9 cellular contexts compared by ENCODE assay signal in genomic region chr1:155892801-155893200, GRCh38. TPM values are rescaled to one million over a fixed set of nuclear protein-coding genes. Genes with fewer than 3 reads are reported as not detected.
A peak's percentile ranks its signal among the peaks of the same experiment; 100 is the strongest.
DNase-seq lines count a peak whose midpoint lies in the region; ATAC-seq, FAIRE-seq and TF ChIP-seq lines count a peak whose summit lies in the region.
"Had no signal": no experiment of that assay in that cellular context is flagged by ENCODE, and none has a peak within 500 bp of the region (broad histone marks: within the 10 kb centered on the region; RNA-seq: fewer than 3 reads in every experiment).

No MANE protein-coding gene starts in this region.

- H3K27me3 Mint-ChIP-seq in T-helper 2 cell treated with Interferon-gamma antibody and Interleukin-4, amounts not matched to agents 5 μg/mL and 100 μg/mL, for 36 hours (ENCODE audit: low read depth): no peaks in the 10 kb centered on the region
- no peaks in the 10 kb centered on the region for H3K27me3 Mint-ChIP-seq in activated T-helper 2 cell treated with anti-CD3 and anti-CD28 coated beads, Interferon-gamma antibody, Interleukin-2, Interleukin-4, amounts not matched to agents 10 μg/mL and 5 μg/mL and 100 μg/mL, durations not matched to agents 14 hours and 24 hours and 36 hours (ENCODE audit: low read depth)

- ATAC-seq in GM21367 (IDR thresholded peaks at IDR 0.05; ENCODE audit: unreplicated experiment) (no peak), GM19452 (IDR thresholded peaks at IDR 0.05; ENCODE audit: unreplicated experiment) (no peak)

- peaks cover 10% of the 10 kb centered on the region for H3K4me1 Mint-ChIP-seq in T-helper 2 cell treated with Interferon-gamma antibody and Interleukin-4, amounts not matched to agents 5 μg/mL and 100 μg/mL, for 36 hours (ENCODE audit: low read depth)
- peaks cover 13% of the 10 kb centered on the region for H3K4me1 Mint-ChIP-seq in activated T-helper 2 cell treated with anti-CD3 and anti-CD28 coated beads, Interferon-gamma antibody, Interleukin-2, Interleukin-4, amounts not matched to agents 10 μg/mL and 5 μg/mL and 100 μg/mL, durations not matched to agents 14 hours and 24 hours and 36 hours (ENCODE audit: low read depth)

- peaks cover 8% of the 10 kb centered on the region for H3K36me3 Mint-ChIP-seq in T-helper 2 cell treated with Interferon-gamma antibody and Interleukin-4, amounts not matched to agents 5 μg/mL and 100 μg/mL, for 36 hours (ENCODE audit: low read depth)
- peaks cover 8% of the 10 kb centered on the region for H3K36me3 Mint-ChIP-seq in activated T-helper 2 cell treated with anti-CD3 and anti-CD28 coated beads, Interferon-gamma antibody, Interleukin-2, Interleukin-4, amounts not matched to agents 10 μg/mL and 5 μg/mL and 100 μg/mL, durations not matched to agents 14 hours and 24 hours and 36 hours (ENCODE audit: low read depth)

- no peaks in the 10 kb centered on the region for H3K9me3 Mint-ChIP-seq in T-helper 2 cell treated with Interferon-gamma antibody and Interleukin-4, amounts not matched to agents 5 μg/mL and 100 μg/mL, for 36 hours
- H3K9me3 Mint-ChIP-seq in activated T-helper 2 cell treated with anti-CD3 and anti-CD28 coated beads, Interferon-gamma antibody, Interleukin-2, Interleukin-4, amounts not matched to agents 10 μg/mL and 5 μg/mL and 100 μg/mL, durations not matched to agents 14 hours and 24 hours and 36 hours: no peaks in the 10 kb centered on the region

- TF ChIP-seq POLR2A in GM12892 (IDR thresholded peaks at IDR 0.05; ENCODE audit: low read depth, low read length): no peak

- FAIRE-seq in GM12892 (lab: Jason Lieb, UNC): no peak

- peak overlapping the region; percentile 12 for H3K4me3 Mint-ChIP-seq in T-helper 2 cell treated with Interferon-gamma antibody and Interleukin-4, amounts not matched to agents 5 μg/mL and 100 μg/mL, for 36 hours
- H3K4me3 Mint-ChIP-seq in activated T-helper 2 cell treated with anti-CD3 and anti-CD28 coated beads, Interferon-gamma antibody, Interleukin-2, Interleukin-4, amounts not matched to agents 10 μg/mL and 5 μg/mL and 100 μg/mL, durations not matched to agents 14 hours and 24 hours and 36 hours (ENCODE audit: low read depth): no peak overlapping the region

- no peak for DNase-seq in T-helper 2 cell treated with Interferon-gamma antibody and Interleukin-4, amounts not matched to agents 5 μg/mL and 100 μg/mL, for 36 hours (ENCODE audit: low spot score)
- no peak for DNase-seq in T-helper 2 cell
- no peak for DNase-seq in activated T-helper 2 cell treated with anti-CD3 and anti-CD28 coated beads, Interferon-gamma antibody, Interleukin-2, Interleukin-4, amounts not matched to agents 10 μg/mL and 5 μg/mL and 100 μg/mL, durations not matched to agents 14 hours and 24 hours and 36 hours (ENCODE audit: low spot score)
- DNase-seq in glomerular visceral epithelial cell (ENCODE audit: extremely low spot score): peak; percentile 68
- DNase-seq in superior temporal gyrus (ENCODE audit: extremely low spot score): peak; percentile 26
- DNase-seq in GM12892 (ENCODE audit: insufficient read length): no peak
- DNase-seq: erythroblast had no signal

- H3K27ac Mint-ChIP-seq in T-helper 2 cell treated with Interferon-gamma antibody and Interleukin-4, amounts not matched to agents 5 μg/mL and 100 μg/mL, for 36 hours: peak overlapping the region; percentile 29
- H3K27ac Mint-ChIP-seq in activated T-helper 2 cell treated with anti-CD3 and anti-CD28 coated beads, Interferon-gamma antibody, Interleukin-2, Interleukin-4, amounts not matched to agents 10 μg/mL and 5 μg/mL and 100 μg/mL, durations not matched to agents 14 hours and 24 hours and 36 hours: peak overlapping the region; percentile 8

- intact Hi-C loops in activated T-helper 2 cell treated with anti-CD3 and anti-CD28 coated beads, Interferon-gamma antibody, Interleukin-2, Interleukin-4, amounts not matched to agents 10 μg/mL and 5 μg/mL and 100 μg/mL, durations not matched to agents 14 hours and 24 hours and 36 hours (cut with micrococcal nuclease): no loop called here

RNA-seq across cellular contexts. Expression of gene RIT1, which starts 18.3 kb away (rescaled TPM):
- total RNA-seq in activated T-helper 2 cell treated with anti-CD3 and anti-CD28 coated beads, Interferon-gamma antibody, Interleukin-2, Interleukin-4, amounts not matched to agents 10 μg/mL and 5 μg/mL and 100 μg/mL, durations not matched to agents 14 hours and 24 hours and 36 hours: 20.0 and 27.0 TPM in 2 replicates
- polyA plus RNA-seq in GM12892 (2012; ENCODE audit: missing spikeins): 19.8 TPM

RNA-seq across cellular contexts. Expression of gene SYT11, which starts 33.4 kb away (rescaled TPM):
- 22.3 and 23.3 TPM in 2 replicates for total RNA-seq in activated T-helper 2 cell treated with anti-CD3 and anti-CD28 coated beads, Interferon-gamma antibody, Interleukin-2, Interleukin-4, amounts not matched to agents 10 μg/mL and 5 μg/mL and 100 μg/mL, durations not matched to agents 14 hours and 24 hours and 36 hours
- polyA plus RNA-seq in GM12892 (2012; ENCODE audit: missing spikeins): 11.8 TPM

RNA-seq across cellular contexts. Expression of gene GON4L, which starts 35.8 kb away (rescaled TPM):
- total RNA-seq in activated T-helper 2 cell treated with anti-CD3 and anti-CD28 coated beads, Interferon-gamma antibody, Interleukin-2, Interleukin-4, amounts not matched to agents 10 μg/mL and 5 μg/mL and 100 μg/mL, durations not matched to agents 14 hours and 24 hours and 36 hours: 56.2 and 68.3 TPM in 2 replicates
- polyA plus RNA-seq in GM12892 (2012; ENCODE audit: missing spikeins): 28.2 TPM

RNA-seq across cellular contexts. Expression of gene KHDC4, which starts 41.4 kb away (rescaled TPM):
- total RNA-seq in activated T-helper 2 cell treated with anti-CD3 and anti-CD28 coated beads, Interferon-gamma antibody, Interleukin-2, Interleukin-4, amounts not matched to agents 10 μg/mL and 5 μg/mL and 100 μg/mL, durations not matched to agents 14 hours and 24 hours and 36 hours: 78.4 and 83.5 TPM in 2 replicates
- polyA plus RNA-seq in GM12892 (2012; ENCODE audit: missing spikeins): 46.2 TPM

RNA-seq across cellular contexts. Expression of gene RXFP4, which starts 48.6 kb away (rescaled TPM):
- total RNA-seq in activated T-helper 2 cell treated with anti-CD3 and anti-CD28 coated beads, Interferon-gamma antibody, Interleukin-2, Interleukin-4, amounts not matched to agents 10 μg/mL and 5 μg/mL and 100 μg/mL, durations not matched to agents 14 hours and 24 hours and 36 hours: not detected in 2 replicates
- polyA plus RNA-seq in GM12892 (2012; ENCODE audit: missing spikeins): 0.36 TPM

Comparison
In these comparisons a context has a peak if more than half of its experiments do, and no peak if none do; other contexts are left out.
1. DNase-seq: peak in glomerular visceral epithelial cell (single experiment) and superior temporal gyrus (single experiment); none in T-helper 2 cell treated with Interferon-gamma antibody and Interleukin-4, amounts not matched to agents 5 μg/mL and 100 μg/mL, for 36 hours (single experiment), T-helper 2 cell (0 of 5), activated T-helper 2 cell treated with anti-CD3 and anti-CD28 coated beads, Interferon-gamma antibody, Interleukin-2, Interleukin-4, amounts not matched to agents 10 μg/mL and 5 μg/mL and 100 μg/mL, durations not matched to agents 14 hours and 24 hours and 36 hours (single experiment) and GM12892 (single experiment).